Comparison of ENCODE assay signal across 15 cellular contexts in genomic region chr1:16125483-16125882, GRCh38. TPM values are rescaled to one million over a fixed set of nuclear protein-coding genes. Genes with fewer than 3 reads are reported as not detected.
DNase-seq lines count a peak whose midpoint lies in the region; ATAC-seq and TF ChIP-seq lines count a peak whose summit lies in the region.
"Had no signal": no experiment of that assay in that cellular context is flagged by ENCODE, and none has a peak within 500 bp of the region (broad histone marks: within the 10 kb centered on the region; RNA-seq: fewer than 3 reads in every experiment).

No MANE protein-coding gene starts in this region.

- H3K27me3 ChIP-seq in esophagus squamous epithelium (no peaks in the 10 kb centered on the region), adrenal gland (no peaks in the 10 kb centered on the region)
- H3K27me3 ChIP-seq: BE2C had no signal

- no peak for TF ChIP-seq CTCF in RWPE1 (conservative IDR thresholded peaks at IDR 0.05; ENCODE audit: low read depth)
- TF ChIP-seq CTCF in esophagus squamous epithelium (IDR thresholded peaks at IDR 0.05) = no peak
- no peak for TF ChIP-seq CTCF in nephron progenitor cell (IDR thresholded peaks at IDR 0.05)
- TF ChIP-seq CTCF in adrenal gland (IDR thresholded peaks at IDR 0.05) = no peak

- peaks cover 49% of the 10 kb centered on the region for H3K4me1 Mint-ChIP-seq in nephron progenitor cell
- H3K4me1 Mint-ChIP-seq in activated CD4-positive, alpha-beta T cell treated with anti-CD3 and anti-CD28 coated beads for 36 hours = peaks cover 8% of the 10 kb centered on the region

- H3K4me1 ChIP-seq in esophagus squamous epithelium = peaks cover 12 to 78% (median 39%) of the 10 kb centered on the region in 3 donors
- peaks cover 0 to 4% of the 10 kb centered on the region in 2 donors for H3K4me1 ChIP-seq in adrenal gland (replicated peaks in 1 of 2)
- H3K4me1 ChIP-seq: BE2C had no signal

- DNase-seq in Right ventricle myocardium inferior (ENCODE audit: missing footprints) (peak; percentile 43), cardiac septum (ENCODE audit: low spot score) (no peak), RWPE1 (ENCODE audit: low spot score) (no peak), esophagus squamous epithelium (lab: John Stamatoyannopoulos, UW) (no peak), retina (no peak), nephron progenitor cell (no peak), adrenal gland (no peak)
- no peak for DNase-seq in activated CD4-positive, alpha-beta T cell treated with anti-CD3 and anti-CD28 coated beads for 36 hours
- DNase-seq: 8988T; BE2C; Caco-2; CD4-positive, alpha-beta T cell; NCI-H1105; NCI-H1694 treated with DMSO at 0.1 percent for 48 hours; SIG-M5 had no signal

- peaks cover 4% of the 10 kb centered on the region for H3K27me3 Mint-ChIP-seq in nephron progenitor cell (ENCODE audit: low read depth, poor library complexity)
- H3K27me3 Mint-ChIP-seq in activated CD4-positive, alpha-beta T cell treated with anti-CD3 and anti-CD28 coated beads for 36 hours = no peaks in the 10 kb centered on the region
- H3K27me3 Mint-ChIP-seq: CD4-positive, alpha-beta T cell had no signal

- H3K4me3 Mint-ChIP-seq in nephron progenitor cell = no peak overlapping the region
- H3K4me3 Mint-ChIP-seq in activated CD4-positive, alpha-beta T cell treated with anti-CD3 and anti-CD28 coated beads for 36 hours = no peak overlapping the region
- H3K4me3 Mint-ChIP-seq: CD4-positive, alpha-beta T cell had no signal

- H3K4me3 ChIP-seq in esophagus squamous epithelium (no peak overlapping the region), adrenal gland (no peak overlapping the region)

- H3K36me3 Mint-ChIP-seq in nephron progenitor cell (ENCODE audit: low read depth) = peaks cover 46% of the 10 kb centered on the region
- no peaks in the 10 kb centered on the region for H3K36me3 Mint-ChIP-seq in activated CD4-positive, alpha-beta T cell treated with anti-CD3 and anti-CD28 coated beads for 36 hours (ENCODE audit: low read depth)

- H3K9me3 Mint-ChIP-seq in nephron progenitor cell = no peaks in the 10 kb centered on the region
- no peaks in the 10 kb centered on the region for H3K9me3 Mint-ChIP-seq in activated CD4-positive, alpha-beta T cell treated with anti-CD3 and anti-CD28 coated beads for 36 hours (ENCODE audit: low read depth)
- H3K9me3 Mint-ChIP-seq: CD4-positive, alpha-beta T cell had no signal

- ATAC-seq in Right ventricle myocardium inferior = no peak
- ATAC-seq in activated CD4-positive, alpha-beta T cell treated with anti-CD3 and anti-CD28 coated beads for 36 hours = no peak

- peak overlapping the region; percentile 80 for H3K27ac ChIP-seq in RWPE1
- peak overlapping the region in 3 of 4 donors; percentile 55 to 79 (median 79) for H3K27ac ChIP-seq in esophagus squamous epithelium
- no peak overlapping the region for H3K27ac ChIP-seq in adrenal gland

- WGBS in esophagus squamous epithelium, 2 donors = 83 to 88% methylated on average over 3 of the region's 3 CpGs
- 90 to 94% (median 92%) methylated on average over 3 of the region's 3 CpGs for WGBS in adrenal gland, 4 donors

- H3K9me3 ChIP-seq in esophagus squamous epithelium (no peaks in the 10 kb centered on the region), adrenal gland (replicated peaks in 1 of 3) (no peaks in the 10 kb centered on the region)
- H3K9me3 ChIP-seq: BE2C, Caco-2 had no signal

- POLR2A ChIA-PET in RWPE1 (lab: Yijun Ruan, JAX; ENCODE audit: low non-redundant PET) = no interaction called here
- POLR2A ChIA-PET in activated CD4-positive, alpha-beta T cell treated with anti-CD3 and anti-CD28 coated beads for 36 hours (lab: Charles Lee) = no interaction called here

- CTCF ChIA-PET in RWPE1 (lab: Yijun Ruan, JAX) = interaction anchor here (1.0 kb wide), 1 partner anchor 47 kb away, joined by 5 read pairs; no protein-coding TSS in a partner anchor
- CTCF ChIA-PET in activated CD4-positive, alpha-beta T cell treated with anti-CD3 and anti-CD28 coated beads for 36 hours (lab: Charles Lee) = interaction anchor here (1.4 kb wide), 1 partner anchor 63 kb away, joined by 3 read pairs; no protein-coding TSS in a partner anchor

- H3K27ac Mint-ChIP-seq in nephron progenitor cell = no peak overlapping the region
- H3K27ac Mint-ChIP-seq in activated CD4-positive, alpha-beta T cell treated with anti-CD3 and anti-CD28 coated beads for 36 hours = no peak overlapping the region
- H3K27ac Mint-ChIP-seq: CD4-positive, alpha-beta T cell had no signal

- TF ChIP-seq POLR2A in esophagus squamous epithelium (IDR thresholded peaks at IDR 0.05) (no peak), adrenal gland (IDR thresholded peaks at IDR 0.05) (no peak)

- intact Hi-C loops in Right ventricle myocardium inferior (cut with DNase I) = loop anchor here (5.0 kb wide), 1 partner anchor 33 kb away; no protein-coding TSS in a partner anchor
- intact Hi-C loops in cardiac septum (cut with DNase I) = no loop called here
- intact Hi-C loops in esophagus squamous epithelium (cut with DNase I) = no loop called here
- intact Hi-C loops in adrenal gland (cut with DNase I) = no loop called here
- intact Hi-C loops in activated CD4-positive, alpha-beta T cell treated with anti-CD3 and anti-CD28 coated beads for 36 hours (cut with DNase I, micrococcal nuclease) = no loop called here

- H3K36me3 ChIP-seq in esophagus squamous epithelium = peaks cover 19 to 71% (median 28%) of the 10 kb centered on the region in 3 donors
- peaks cover 0 to 65% of the 10 kb centered on the region in 2 donors for H3K36me3 ChIP-seq in adrenal gland (replicated peaks in 1 of 2)
- H3K36me3 ChIP-seq: BE2C had no signal

RNA-seq across cellular contexts. Expression of gene EPHA2, which starts 30.4 kb away (rescaled TPM):
- total RNA-seq in Right ventricle myocardium inferior (7.3 TPM), cardiac septum (26.1 TPM), esophagus squamous epithelium (100 to 1,000 TPM in 3 of 4 donors, 10 to 100 TPM in 1; 87.5 to 225 (median 137) TPM), adrenal gland (10 to 100 TPM; 11.8 to 49.5 (median 19.2) TPM)
- 10 to 100 TPM in 2 of 3 donors, 1 to 10 TPM in 1; 2.7 to 15.3 (median 11.5) TPM for polyA plus RNA-seq in adrenal gland
- under 1 TPM; 0.19 to 0.21 TPM for total RNA-seq in activated CD4-positive, alpha-beta T cell treated with anti-CD3 and anti-CD28 coated beads for 36 hours

RNA-seq across cellular contexts. Expression of gene FAM131C, which starts 52.0 kb away (rescaled TPM):
- total RNA-seq in Right ventricle myocardium inferior (5.9 TPM), cardiac septum (3.0 TPM), esophagus squamous epithelium (1 to 10 TPM in 2 of 4 donors, not detected in 2; 1.6 to 4.5 TPM), adrenal gland (10 to 100 TPM in 2 of 8 donors, 1 to 10 TPM in 6; 3.4 to 12.0 (median 7.7) TPM)
- polyA plus RNA-seq in adrenal gland = 1 to 10 TPM; 3.0 to 5.0 (median 3.8) TPM
- under 1 TPM; 0.09 to 0.23 TPM for total RNA-seq in activated CD4-positive, alpha-beta T cell treated with anti-CD3 and anti-CD28 coated beads for 36 hours
- total RNA-seq: CD4-positive, alpha-beta T cell had no signal

Comparison
In these comparisons a context has a peak if more than half of its experiments do, and no peak if none do; other contexts are left out.
1. H3K27ac ChIP-seq: peak in RWPE1 (single experiment) and esophagus squamous epithelium (3 of 4); none in adrenal gland (0 of 5).